In genomic region chr10:77512219-77512578, GRCh38 we compare ENCODE assay signal across 24 cellular contexts.
DNase-seq lines count a peak whose midpoint lies in the region; ATAC-seq and TF ChIP-seq lines count a peak whose summit lies in the region.
"Had no signal": no experiment of that assay in that cellular context is flagged by ENCODE, and none has a peak within 500 bp of the region (broad histone marks: within the 10 kb centered on the region; RNA-seq: fewer than 3 reads in every experiment).

No MANE protein-coding gene starts in this region.

- H3K79me2 ChIP-seq in SK-N-SH (ENCODE audit: insufficient read depth), result peaks cover 28% of the 10 kb centered on the region
- H3K79me2 ChIP-seq in smooth muscle cell (ENCODE audit: low read depth), result no peaks in the 10 kb centered on the region

- H3K4me1 ChIP-seq in Caco-2 (peaks cover 29% of the 10 kb centered on the region), SK-N-SH (ENCODE audit: control insufficient read depth in 1 of 2, insufficient read depth in 2 of 2, low read depth in 1 of 2, low read length in 1 of 2) (peaks cover 45 to 70% of the 10 kb centered on the region in 2 experiments), mesodermal cell (ENCODE audit: control insufficient read depth, insufficient read depth, low read length, poor library complexity, severe bottlenecking) (peaks cover 72% of the 10 kb centered on the region), smooth muscle cell (ENCODE audit: low read depth) (peaks cover 27% of the 10 kb centered on the region)
- H3K4me1 ChIP-seq: upper lobe of right lung had no signal

- H3F3A ChIP-seq in SK-N-SH (replicated peaks; ENCODE audit: insufficient read depth) (peaks cover 37% of the 10 kb centered on the region), smooth muscle cell (ENCODE audit: low read depth) (peaks cover 41% of the 10 kb centered on the region)

- DNase-seq in Caco-2 (no peak), SK-N-SH (no peak), smooth muscle cell (lab: John Stamatoyannopoulos, UW; ENCODE audit: unreplicated experiment) (no peak), MG63 (no peak), SKM-1 treated with dmso at 0.1 percent for 144 hours (lab: John Stamatoyannopoulos, UW; ENCODE audit: unreplicated experiment) (no peak)
- no peak for DNase-seq in activated CD4-positive, alpha-beta T cell treated with anti-CD3 and anti-CD28 coated beads for 48 hours
- DNase-seq: activated CD4-positive, alpha-beta T cell treated with anti-CD3 and anti-CD28 coated beads, Interleukin-2, amount 50 U/mL, for 48 hours; activated T-cell treated with anti-CD3 and anti-CD28 coated beads for 4 hours; amygdala; CD4-positive, alpha-beta T cell; effector CD4-positive, alpha-beta T cell; KBM-7; NCI-H187; NCI-H2227 treated with DMSO at 0.1 percent for 48 hours; stimulated activated CD4-positive, alpha-beta T cell treated with anti-CD3 and anti-CD28 coated beads, Interleukin-2, amount 100 ng/mL, for 48 hours; stimulated activated naive CD8-positive, alpha-beta T cell treated with anti-CD3 and anti-CD28 coated beads, Interleukin-15, Interleukin-2, amounts not matched to agents 100 U/mL and 50 U/mL, for 24 hours; upper lobe of right lung had no signal

- TF ChIP-seq EP300 in SK-N-SH (IDR thresholded peaks at IDR 0.05; ENCODE audit: borderline replicate concordance in 1 of 2, low read depth in 1 of 2, low read length in 1 of 2), result peak in 1 of 2 experiments; percentile 4; a peak in 1 of 4 replicates

- H3K4me2 ChIP-seq in SK-N-SH (peak overlapping the region; percentile 64), smooth muscle cell (no peak overlapping the region)
- H3K4me2 ChIP-seq: GM23338 had no signal

- no peaks in the 10 kb centered on the region for H3K9me2 ChIP-seq in SK-N-SH

- H3K36me3 ChIP-seq in Caco-2 (ENCODE audit: control insufficient read depth, insufficient read depth, low read length) (no peaks in the 10 kb centered on the region), SK-N-SH (replicated peaks in 1 of 2; ENCODE audit: control insufficient read depth in 1 of 2, insufficient read depth in 2 of 2, low read length in 1 of 2) (no peaks in the 10 kb centered on the region), mesodermal cell (ENCODE audit: control insufficient read depth, insufficient read depth, low read length) (no peaks in the 10 kb centered on the region), smooth muscle cell (ENCODE audit: low read depth) (no peaks in the 10 kb centered on the region), MG63 (no peaks in the 10 kb centered on the region; the same call in none of the 2 replicates)
- H3K36me3 ChIP-seq: upper lobe of right lung had no signal

- H3K9me3 ChIP-seq in Caco-2 (no peaks in the 10 kb centered on the region), SK-N-SH (no peaks in the 10 kb centered on the region), mesodermal cell (ENCODE audit: control insufficient read depth, low read length) (no peaks in the 10 kb centered on the region), smooth muscle cell (replicated peaks; ENCODE audit: low read depth) (no peaks in the 10 kb centered on the region), MG63 (no peaks in the 10 kb centered on the region)
- H3K9me3 ChIP-seq: upper lobe of right lung had no signal

- no peaks in the 10 kb centered on the region for H3K27me3 Mint-ChIP-seq in Caco-2 (ENCODE audit: insufficient read depth, unreplicated experiment)

- intact Hi-C loops in Caco-2 (cut with micrococcal nuclease; ENCODE audit: unreplicated experiment), result loop anchor here (2.0 kb wide), 1 partner anchor 25 kb away; no protein-coding TSS in a partner anchor

- H3K27ac ChIP-seq in SK-N-SH (ENCODE audit: low read depth in 2 of 2, low read length in 1 of 2) (peak overlapping the region; percentile 72 to 94), mesodermal cell (ENCODE audit: low read depth, low read length, severe bottlenecking) (peak overlapping the region; percentile 88), smooth muscle cell (ENCODE audit: low read depth) (peak overlapping the region; percentile 51)
- H3K27ac ChIP-seq: skin epidermis, upper lobe of right lung had no signal

- H3K4me1 Mint-ChIP-seq in Caco-2 (ENCODE audit: low read depth, unreplicated experiment), result peaks cover 37% of the 10 kb centered on the region

- WGBS in SK-N-SH (ENCODE audit: low lambda C conversion rate), result 72% methylated on average over 1 of the region's 1 CpG
- WGBS in mesodermal cell (ENCODE audit: insufficient coverage in 2 of 2), 2 experiments, result no CpG with 5 or more reads among the region's 1 CpG
- 85% methylated on average over 1 of the region's 1 CpG for WGBS in smooth muscle cell (ENCODE audit: low lambda C conversion rate)

- no peaks in the 10 kb centered on the region for H3K27me3 ChIP-seq in Caco-2 (replicated peaks; ENCODE audit: control insufficient read depth, insufficient read depth, low read length)
- no peaks in the 10 kb centered on the region for H3K27me3 ChIP-seq in SK-N-SH (ENCODE audit: insufficient read depth)
- H3K27me3 ChIP-seq in smooth muscle cell (ENCODE audit: low read depth), result no peaks in the 10 kb centered on the region
- no peaks in the 10 kb centered on the region for H3K27me3 ChIP-seq in MG63
- H3K27me3 ChIP-seq: upper lobe of right lung had no signal

- peak overlapping the region; percentile 45 for H3K27ac Mint-ChIP-seq in Caco-2 (ENCODE audit: unreplicated experiment)
- H3K27ac Mint-ChIP-seq: CD4-positive, alpha-beta T cell; natural killer cell treated with Interleukin-12 subunit alpha and Interleukin-12 subunit beta and Interleukin-15 and Interleukin-18, amount 100 ng/mL, for 72 hours; T-helper 2 cell treated with Interferon-gamma antibody and Interleukin-4, amounts not matched to agents 5 μg/mL and 100 μg/mL, for 36 hours; WTC11 had no signal

- no peaks in the 10 kb centered on the region for H3K36me3 Mint-ChIP-seq in Caco-2 (ENCODE audit: insufficient read depth, unreplicated experiment)
- H3K36me3 Mint-ChIP-seq: natural killer cell treated with Interleukin-12 subunit alpha and Interleukin-12 subunit beta and Interleukin-15 and Interleukin-18, amount 100 ng/mL, for 72 hours; WTC11 had no signal

- TF ChIP-seq CTCF in Caco-2 (IDR thresholded peaks at IDR 0.05; ENCODE audit: insufficient read depth in 1 of 2, low read depth in 1 of 2, low read length in 1 of 2, severe bottlenecking in 1 of 2, unreplicated experiment in 1 of 2) (no peak), SK-N-SH (IDR thresholded peaks at IDR 0.05) (no peak), smooth muscle cell (IDR thresholded peaks at IDR 0.05; ENCODE audit: borderline replicate concordance, insufficient read depth, poor library complexity, severe bottlenecking) (no peak)

- H3K4me3 ChIP-seq in Caco-2 (ENCODE audit: low read depth, low read length) (no peak overlapping the region), SK-N-SH (ENCODE audit: low read depth in 2 of 2, low read length in 1 of 2) (0 out of 4 replicates have a peak overlapping the region, but pooled peaks of 1 of the 2 experiments have one; percentile 21), mesodermal cell (ENCODE audit: extremely low read depth, insufficient read depth, low read length, poor library complexity, severe bottlenecking) (no peak overlapping the region), smooth muscle cell (no peak overlapping the region), MG63 (no peak overlapping the region)
- H3K4me3 ChIP-seq: GM23338, skin epidermis, upper lobe of right lung had no signal

- H3K9ac ChIP-seq in SK-N-SH (peak overlapping the region; percentile 56), smooth muscle cell (ENCODE audit: low read depth) (no peak overlapping the region)

- no peak overlapping the region for H3K4me3 Mint-ChIP-seq in Caco-2 (ENCODE audit: unreplicated experiment)
- H3K4me3 Mint-ChIP-seq: CD4-positive, alpha-beta T cell; GM23338; natural killer cell treated with Interleukin-12 subunit alpha and Interleukin-12 subunit beta and Interleukin-15 and Interleukin-18, amount 100 ng/mL, for 72 hours; T-helper 2 cell treated with Interferon-gamma antibody and Interleukin-4, amounts not matched to agents 5 μg/mL and 100 μg/mL, for 36 hours; WTC11 had no signal

- POLR2A ChIA-PET in Caco-2 (lab: Charles Lee) (no interaction called here), SK-N-SH (lab: Yijun Ruan, JAX) (no interaction called here)

- no peak for TF ChIP-seq RAD21 in SK-N-SH (IDR thresholded peaks at IDR 0.05; ENCODE audit: low read length)

- H4K20me1 ChIP-seq in SK-N-SH (ENCODE audit: insufficient read depth) (no peaks in the 10 kb centered on the region), smooth muscle cell (ENCODE audit: low read depth) (no peaks in the 10 kb centered on the region)

- 0 out of 2 replicates have a peak overlapping the region, but pooled peaks have one; percentile 4 for H2AFZ ChIP-seq in SK-N-SH (ENCODE audit: low read depth)
- H2AFZ ChIP-seq in smooth muscle cell (ENCODE audit: low read depth), result no peak overlapping the region
- H2AFZ ChIP-seq: GM23338 had no signal

- CTCF ChIA-PET in Caco-2 (lab: Charles Lee) (no interaction called here), SK-N-SH (lab: Yijun Ruan, JAX) (interaction anchor here (1.0 to 1.6 kb wide), 3 partner anchors 9 to 120 kb away, joined by 3 to 5 read pairs (median 4); no protein-coding TSS in a partner anchor)

- no peak for ATAC-seq in HG02571 (IDR thresholded peaks at IDR 0.05; ENCODE audit: unreplicated experiment)
- ATAC-seq: natural killer cell treated with Interleukin-12 subunit alpha and Interleukin-12 subunit beta and Interleukin-15 and Interleukin-18, amount 100 ng/mL, for 72 hours; stimulated activated naive CD8-positive, alpha-beta T cell treated with anti-CD3 and anti-CD28 coated beads, Interleukin-15, Interleukin-2, amounts not matched to agents 100 U/mL and 50 U/mL, for 24 hours; upper lobe of right lung; WTC11 had no signal

- no peaks in the 10 kb centered on the region for H3K9me3 Mint-ChIP-seq in Caco-2 (ENCODE audit: unreplicated experiment)
- H3K9me3 Mint-ChIP-seq: CD4-positive, alpha-beta T cell; GM23338; natural killer cell treated with Interleukin-12 subunit alpha and Interleukin-12 subunit beta and Interleukin-15 and Interleukin-18, amount 100 ng/mL, for 72 hours; T-helper 2 cell treated with Interferon-gamma antibody and Interleukin-4, amounts not matched to agents 5 μg/mL and 100 μg/mL, for 36 hours; WTC11 had no signal

- BruUV-seq in Caco-2 (replicated peaks; lab: Mats Ljungman, UMichigan), result no TSS peak

TF ChIP-seq in SK-N-SH, 30 proteins besides CTCF, POLR2A, EP300 and RAD21 (continues in another document):
- TF ChIP-seq, protein P1, sequence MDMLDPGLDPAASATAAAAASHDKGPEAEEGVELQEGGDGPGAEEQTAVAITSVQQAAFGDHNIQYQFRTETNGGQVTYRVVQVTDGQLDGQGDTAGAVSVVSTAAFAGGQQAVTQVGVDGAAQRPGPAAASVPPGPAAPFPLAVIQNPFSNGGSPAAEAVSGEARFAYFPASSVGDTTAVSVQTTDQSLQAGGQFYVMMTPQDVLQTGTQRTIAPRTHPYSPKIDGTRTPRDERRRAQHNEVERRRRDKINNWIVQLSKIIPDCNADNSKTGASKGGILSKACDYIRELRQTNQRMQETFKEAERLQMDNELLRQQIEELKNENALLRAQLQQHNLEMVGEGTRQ (IDR thresholded peaks at IDR 0.05; ENCODE audit: borderline replicate concordance, low read depth, low read length), result no peak
